Comparison of ENCODE assay signal across 18 cellular contexts in genomic region chr13:21738636-21739035, GRCh38.
"Had no signal": no experiment of that assay in that cellular context is flagged by ENCODE, and none has a peak within 500 bp of the region (broad histone marks: within the 10 kb centered on the region; RNA-seq: fewer than 3 reads in every experiment).

No MANE protein-coding gene starts in this region.

- H3K4me3 ChIP-seq: cardiac muscle cell, esophagus muscularis mucosa, heart right ventricle, smooth muscle cell, stomach had no signal

- ATAC-seq: activated CD8-positive, alpha-beta memory T cell treated with anti-CD3 and anti-CD28 coated beads, Interleukin-2, amount 10 ng/mL, durations not matched to agents 7 days and 5 days; heart right ventricle; natural killer cell treated with Interleukin-12 subunit alpha and Interleukin-12 subunit beta and Interleukin-15 and Interleukin-18, amount 100 ng/mL, for 72 hours; right cardiac atrium; T-cell had no signal

- DNase-seq: activated B cell treated with CpG ODN at 0.5 μM for 24 hours; activated CD4-positive, alpha-beta memory T cell treated with anti-CD3 and anti-CD28 coated beads, Interleukin-2, amount 10 ng/mL, durations not matched to agents 7 days and 5 days; activated CD4-positive, alpha-beta T cell treated with anti-CD3 and anti-CD28 coated beads for 48 hours; activated CD8-positive, alpha-beta memory T cell treated with anti-CD3 and anti-CD28 coated beads, Interleukin-2, amount 10 ng/mL, durations not matched to agents 7 days and 5 days; activated naive CD8-positive, alpha-beta T cell treated with anti-CD3 and anti-CD28 coated beads for 36 hours; amniotic stem cell; dermis blood vessel endothelial cell; effector memory CD4-positive, alpha-beta T cell; heart right ventricle; mesenchymal stem cell; right cardiac atrium; stimulated activated CD4-positive, alpha-beta T cell treated with anti-CD3 and anti-CD28 coated beads, Interleukin-4, amount 100 ng/mL, for 1 hour; stomach; T-cell had no signal

- H3K36me3 ChIP-seq: cardiac muscle cell, esophagus muscularis mucosa, heart right ventricle, stomach had no signal

- H3K9me3 ChIP-seq: esophagus muscularis mucosa, heart right ventricle, stomach had no signal
